1 cellular context compared by ENCODE assay signal in genomic region chr20:43691928-43692524, GRCh38.
A peak's percentile ranks its signal among the peaks of the same experiment; 100 is the strongest.
TF ChIP-seq lines count a peak whose summit lies in the region.

No MANE protein-coding gene starts in this region.

TF ChIP-seq in HepG2, 621 proteins besides CTCF, POLR2A, EP300 and RAD21 (continued from another document and continues in another):
- TF ChIP-seq, protein P1, sequence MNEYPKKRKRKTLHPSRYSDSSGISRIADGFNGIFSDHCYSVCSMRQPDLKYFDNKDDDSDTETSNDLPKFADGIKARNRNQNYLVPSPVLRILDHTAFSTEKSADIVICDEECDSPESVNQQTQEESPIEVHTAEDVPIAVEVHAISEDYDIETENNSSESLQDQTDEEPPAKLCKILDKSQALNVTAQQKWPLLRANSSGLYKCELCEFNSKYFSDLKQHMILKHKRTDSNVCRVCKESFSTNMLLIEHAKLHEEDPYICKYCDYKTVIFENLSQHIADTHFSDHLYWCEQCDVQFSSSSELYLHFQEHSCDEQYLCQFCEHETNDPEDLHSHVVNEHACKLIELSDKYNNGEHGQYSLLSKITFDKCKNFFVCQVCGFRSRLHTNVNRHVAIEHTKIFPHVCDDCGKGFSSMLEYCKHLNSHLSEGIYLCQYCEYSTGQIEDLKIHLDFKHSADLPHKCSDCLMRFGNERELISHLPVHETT (CRISPR knock-in tag; conservative IDR thresholded peaks at IDR 0.05) = no peak
- TF ChIP-seq IRF9 (CRISPR knock-in tag; IDR thresholded peaks at IDR 0.05; ENCODE audit: borderline replicate concordance) (no peak), ZFP90 (CRISPR knock-in tag; IDR thresholded peaks at IDR 0.05; ENCODE audit: borderline replicate concordance) (no peak), ZSCAN31 (CRISPR knock-in tag; IDR thresholded peaks at IDR 0.05; ENCODE audit: low read depth) (peak; percentile 41; the same call in 1 of the 2 replicates), ZNF761 (CRISPR knock-in tag; conservative IDR thresholded peaks at IDR 0.05) (no peak), SALL1 (CRISPR knock-in tag; IDR thresholded peaks at IDR 0.05) (peak; percentile 63; the same call in 1 of the 2 replicates), PAX8 (CRISPR knock-in tag; IDR thresholded peaks at IDR 0.05; ENCODE audit: borderline replicate concordance) (no peak), WIZ (CRISPR knock-in tag; IDR thresholded peaks at IDR 0.05) (no peak), ZMYM4 (CRISPR knock-in tag; IDR thresholded peaks at IDR 0.05) (no peak), HOXA5 (CRISPR knock-in tag; IDR thresholded peaks at IDR 0.05) (no peak), ZNF564 (CRISPR knock-in tag; IDR thresholded peaks at IDR 0.05) (no peak), ZSCAN30 (CRISPR knock-in tag; IDR thresholded peaks at IDR 0.05) (no peak), ZNF850 (CRISPR knock-in tag; conservative IDR thresholded peaks at IDR 0.05) (no peak), ZNF251 (CRISPR knock-in tag; IDR thresholded peaks at IDR 0.05) (no peak), ZFP91 (CRISPR knock-in tag; IDR thresholded peaks at IDR 0.05; ENCODE audit: borderline replicate concordance) (0 out of 2 replicates have a peak, but pooled peaks have one; percentile 20), PAF1 (CRISPR knock-in tag; IDR thresholded peaks at IDR 0.05) (no peak), RXRB (CRISPR knock-in tag; IDR thresholded peaks at IDR 0.05; ENCODE audit: borderline replicate concordance) (0 out of 2 replicates have a peak, but pooled peaks have one; percentile 21), HMGA1 (CRISPR knock-in tag; conservative IDR thresholded peaks at IDR 0.05) (no peak), ZNF878 (CRISPR knock-in tag; IDR thresholded peaks at IDR 0.05) (no peak), U2AF1 (optimal IDR thresholded peaks at IDR 0.05; ENCODE audit: low read depth, low read length) (no peak), FOSL2 (CRISPR knock-in tag; IDR thresholded peaks at IDR 0.05) (peak; percentile 35), TARDBP (CRISPR knock-in tag; IDR thresholded peaks at IDR 0.05) (no peak), JUN (CRISPR knock-in tag; IDR thresholded peaks at IDR 0.05) (no peak), ZBTB42 (CRISPR knock-in tag; IDR thresholded peaks at IDR 0.05) (no peak), CBX1 (IDR thresholded peaks at IDR 0.05; ENCODE audit: low read depth) (no peak), ZHX2 (IDR thresholded peaks at IDR 0.05; ENCODE audit: low read depth) (no peak), ZHX2 (CRISPR knock-in tag; IDR thresholded peaks at IDR 0.05; ENCODE audit: borderline replicate concordance) (no peak), GPN1 (CRISPR knock-in tag; IDR thresholded peaks at IDR 0.05; ENCODE audit: borderline replicate concordance) (no peak), SP4 (CRISPR knock-in tag; IDR thresholded peaks at IDR 0.05) (no peak), CENPBD1 (CRISPR knock-in tag; IDR thresholded peaks at IDR 0.05; ENCODE audit: borderline replicate concordance, low read depth) (no peak), SIN3A (IDR thresholded peaks at IDR 0.05; ENCODE audit: borderline replicate concordance, low read depth, low read length) (no peak), ZNF747 (CRISPR knock-in tag; IDR thresholded peaks at IDR 0.05; ENCODE audit: borderline replicate concordance) (no peak; the same call in 1 of the 2 replicates), XRCC5 (optimal IDR thresholded peaks at IDR 0.05; ENCODE audit: low read length) (peak; percentile 76), STAG1 (CRISPR knock-in tag; IDR thresholded peaks at IDR 0.05) (peak; percentile 97), ZFP41 (CRISPR knock-in tag; IDR thresholded peaks at IDR 0.05; ENCODE audit: borderline replicate concordance) (0 out of 2 replicates have a peak, but pooled peaks have one; percentile 49), ZNF879 (CRISPR knock-in tag; IDR thresholded peaks at IDR 0.05) (no peak), ZNF577 (CRISPR knock-in tag; IDR thresholded peaks at IDR 0.05; ENCODE audit: borderline replicate concordance, low read depth) (no peak), ZNF441 (CRISPR knock-in tag; IDR thresholded peaks at IDR 0.05; ENCODE audit: borderline replicate concordance) (no peak), ZBTB38 (CRISPR knock-in tag; IDR thresholded peaks at IDR 0.05) (no peak), ZNF510 (CRISPR knock-in tag; IDR thresholded peaks at IDR 0.05; ENCODE audit: low read depth) (no peak), SMARCC2 (IDR thresholded peaks at IDR 0.05) (no peak), ARNT (IDR thresholded peaks at IDR 0.05) (no peak), PLRG1 (conservative IDR thresholded peaks at IDR 0.05) (no peak), ZNF75D (CRISPR knock-in tag; IDR thresholded peaks at IDR 0.05; ENCODE audit: borderline replicate concordance) (no peak), ZBTB7A (CRISPR knock-in tag; IDR thresholded peaks at IDR 0.05) (no peak), ZNF101 (CRISPR knock-in tag; IDR thresholded peaks at IDR 0.05; ENCODE audit: borderline replicate concordance, low read depth) (no peak), GFI1 (CRISPR knock-in tag; IDR thresholded peaks at IDR 0.05; ENCODE audit: borderline replicate concordance) (no peak), SMAD3 (CRISPR knock-in tag; IDR thresholded peaks at IDR 0.05) (0 out of 2 replicates have a peak, but pooled peaks have one; percentile 33), ZSCAN9 (CRISPR knock-in tag; IDR thresholded peaks at IDR 0.05; ENCODE audit: borderline replicate concordance) (peak; percentile 61; the same call in 1 of the 2 replicates), ZNF460 (CRISPR knock-in tag; IDR thresholded peaks at IDR 0.05; ENCODE audit: borderline replicate concordance) (no peak)
- TF ChIP-seq, protein P2, sequence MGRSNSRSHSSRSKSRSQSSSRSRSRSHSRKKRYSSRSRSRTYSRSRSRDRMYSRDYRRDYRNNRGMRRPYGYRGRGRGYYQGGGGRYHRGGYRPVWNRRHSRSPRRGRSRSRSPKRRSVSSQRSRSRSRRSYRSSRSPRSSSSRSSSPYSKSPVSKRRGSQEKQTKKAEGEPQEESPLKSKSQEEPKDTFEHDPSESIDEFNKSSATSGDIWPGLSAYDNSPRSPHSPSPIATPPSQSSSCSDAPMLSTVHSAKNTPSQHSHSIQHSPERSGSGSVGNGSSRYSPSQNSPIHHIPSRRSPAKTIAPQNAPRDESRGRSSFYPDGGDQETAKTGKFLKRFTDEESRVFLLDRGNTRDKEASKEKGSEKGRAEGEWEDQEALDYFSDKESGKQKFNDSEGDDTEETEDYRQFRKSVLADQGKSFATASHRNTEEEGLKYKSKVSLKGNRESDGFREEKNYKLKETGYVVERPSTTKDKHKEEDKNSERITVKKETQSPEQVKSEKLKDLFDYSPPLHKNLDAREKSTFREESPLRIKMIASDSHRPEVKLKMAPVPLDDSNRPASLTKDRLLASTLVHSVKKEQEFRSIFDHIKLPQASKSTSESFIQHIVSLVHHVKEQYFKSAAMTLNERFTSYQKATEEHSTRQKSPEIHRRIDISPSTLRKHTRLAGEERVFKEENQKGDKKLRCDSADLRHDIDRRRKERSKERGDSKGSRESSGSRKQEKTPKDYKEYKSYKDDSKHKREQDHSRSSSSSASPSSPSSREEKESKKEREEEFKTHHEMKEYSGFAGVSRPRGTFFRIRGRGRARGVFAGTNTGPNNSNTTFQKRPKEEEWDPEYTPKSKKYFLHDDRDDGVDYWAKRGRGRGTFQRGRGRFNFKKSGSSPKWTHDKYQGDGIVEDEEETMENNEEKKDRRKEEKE (IDR thresholded peaks at IDR 0.05) = no peak
- TF ChIP-seq, protein P3, sequence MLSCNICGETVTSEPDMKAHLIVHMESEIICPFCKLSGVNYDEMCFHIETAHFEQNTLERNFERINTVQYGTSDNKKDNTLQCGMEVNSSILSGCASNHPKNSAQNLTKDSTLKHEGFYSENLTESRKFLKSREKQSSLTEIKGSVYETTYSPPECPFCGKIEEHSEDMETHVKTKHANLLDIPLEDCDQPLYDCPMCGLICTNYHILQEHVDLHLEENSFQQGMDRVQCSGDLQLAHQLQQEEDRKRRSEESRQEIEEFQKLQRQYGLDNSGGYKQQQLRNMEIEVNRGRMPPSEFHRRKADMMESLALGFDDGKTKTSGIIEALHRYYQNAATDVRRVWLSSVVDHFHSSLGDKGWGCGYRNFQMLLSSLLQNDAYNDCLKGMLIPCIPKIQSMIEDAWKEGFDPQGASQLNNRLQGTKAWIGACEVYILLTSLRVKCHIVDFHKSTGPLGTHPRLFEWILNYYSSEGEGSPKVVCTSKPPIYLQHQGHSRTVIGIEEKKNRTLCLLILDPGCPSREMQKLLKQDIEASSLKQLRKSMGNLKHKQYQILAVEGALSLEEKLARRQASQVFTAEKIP (CRISPR knock-in tag; IDR thresholded peaks at IDR 0.05; ENCODE audit: borderline replicate concordance) = no peak
- TF ChIP-seq, protein P4, sequence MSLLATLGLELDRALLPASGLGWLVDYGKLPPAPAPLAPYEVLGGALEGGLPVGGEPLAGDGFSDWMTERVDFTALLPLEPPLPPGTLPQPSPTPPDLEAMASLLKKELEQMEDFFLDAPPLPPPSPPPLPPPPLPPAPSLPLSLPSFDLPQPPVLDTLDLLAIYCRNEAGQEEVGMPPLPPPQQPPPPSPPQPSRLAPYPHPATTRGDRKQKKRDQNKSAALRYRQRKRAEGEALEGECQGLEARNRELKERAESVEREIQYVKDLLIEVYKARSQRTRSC (CRISPR knock-in tag; IDR thresholded peaks at IDR 0.05; ENCODE audit: low read depth) = no peak
- TF ChIP-seq, protein P5, sequence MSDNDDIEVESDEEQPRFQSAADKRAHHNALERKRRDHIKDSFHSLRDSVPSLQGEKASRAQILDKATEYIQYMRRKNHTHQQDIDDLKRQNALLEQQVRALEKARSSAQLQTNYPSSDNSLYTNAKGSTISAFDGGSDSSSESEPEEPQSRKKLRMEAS (IDR thresholded peaks at IDR 0.05) = no peak
- TF ChIP-seq, protein P6, sequence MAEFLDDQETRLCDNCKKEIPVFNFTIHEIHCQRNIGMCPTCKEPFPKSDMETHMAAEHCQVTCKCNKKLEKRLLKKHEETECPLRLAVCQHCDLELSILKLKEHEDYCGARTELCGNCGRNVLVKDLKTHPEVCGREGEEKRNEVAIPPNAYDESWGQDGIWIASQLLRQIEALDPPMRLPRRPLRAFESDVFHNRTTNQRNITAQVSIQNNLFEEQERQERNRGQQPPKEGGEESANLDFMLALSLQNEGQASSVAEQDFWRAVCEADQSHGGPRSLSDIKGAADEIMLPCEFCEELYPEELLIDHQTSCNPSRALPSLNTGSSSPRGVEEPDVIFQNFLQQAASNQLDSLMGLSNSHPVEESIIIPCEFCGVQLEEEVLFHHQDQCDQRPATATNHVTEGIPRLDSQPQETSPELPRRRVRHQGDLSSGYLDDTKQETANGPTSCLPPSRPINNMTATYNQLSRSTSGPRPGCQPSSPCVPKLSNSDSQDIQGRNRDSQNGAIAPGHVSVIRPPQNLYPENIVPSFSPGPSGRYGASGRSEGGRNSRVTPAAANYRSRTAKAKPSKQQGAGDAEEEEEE (CRISPR knock-in tag; IDR thresholded peaks at IDR 0.05; ENCODE audit: borderline replicate concordance) = no peak
